Comparison of ENCODE assay signal across 13 cellular contexts in genomic region chr9:110148868-110149267, GRCh38. TPM values are rescaled to one million over a fixed set of nuclear protein-coding genes. Genes with fewer than 3 reads are reported as not detected.
DNase-seq lines count a peak whose midpoint lies in the region; ATAC-seq, FAIRE-seq and TF ChIP-seq lines count a peak whose summit lies in the region.
"Had no signal": no experiment of that assay in that cellular context is flagged by ENCODE, and none has a peak within 500 bp of the region (broad histone marks: within the 10 kb centered on the region; RNA-seq: fewer than 3 reads in every experiment).

No MANE protein-coding gene starts in this region.

- H3K9me3 ChIP-seq in BLaER1 treated with 17β-estradiol and CSF1 and Interleukin-3, amounts not matched to agents 10 nM and 100 nM (replicated peaks in 1 of 11): peaks cover 0 to 7% (median 7%) of the 10 kb centered on the region in 11 experiments; a peak in 11 of 22 replicates
- H3K9me3 ChIP-seq in colonic mucosa: no peaks in the 10 kb centered on the region
- H3K9me3 ChIP-seq in osteoblast (ENCODE audit: low read depth, low read length): no peaks in the 10 kb centered on the region
- H3K9me3 ChIP-seq: adrenal gland, neutrophil had no signal

- H3K9ac ChIP-seq in BLaER1 treated with 17β-estradiol and CSF1 and Interleukin-3, amounts not matched to agents 10 nM and 100 nM: peak overlapping the region in 4 of 11 experiments; percentile 2 to 41 (median 14); a peak in 3 of 22 replicates
- peak overlapping the region; percentile 30; the same call in 1 of the 2 replicates for H3K9ac ChIP-seq in KMS-11
- H3K9ac ChIP-seq in colonic mucosa (ENCODE audit: low read depth in 2 of 2, low read length in 2 of 2): peak overlapping the region in 1 of 2 donors; percentile 2

- peak overlapping the region in 1 of 10 experiments; percentile 33; a peak in 2 of 20 replicates for H3K4me3 ChIP-seq in BLaER1 treated with 17β-estradiol and CSF1 and Interleukin-3, amounts not matched to agents 10 nM and 100 nM
- no peak overlapping the region for H3K4me3 ChIP-seq in KMS-11 (IDR thresholded peaks at IDR 0.05; ENCODE audit: insufficient read depth, low read depth, low read length)
- H3K4me3 ChIP-seq in colonic mucosa: no peak overlapping the region
- H3K4me3 ChIP-seq in osteoblast (ENCODE audit: insufficient read depth, low read length): peak overlapping the region; percentile 29
- H3K4me3 ChIP-seq: adrenal gland had no signal

- H4K20me1 ChIP-seq in BLaER1 treated with 17β-estradiol and CSF1 and Interleukin-3, amounts not matched to agents 10 nM and 100 nM: no peaks in the 10 kb centered on the region
- H4K20me1 ChIP-seq in KMS-11 (ENCODE audit: insufficient read depth) (no peaks in the 10 kb centered on the region), osteoblast (ENCODE audit: insufficient read depth, low read length) (peaks cover 51% of the 10 kb centered on the region)

- no peak for DNase-seq in colonic mucosa
- DNase-seq in osteoblast (ENCODE audit: insufficient read length, low spot score, missing footprints): no peak
- no peak for DNase-seq in COR-L47 (lab: John Stamatoyannopoulos, UW)
- no peak for DNase-seq in mucosa of gallbladder (ENCODE audit: low spot score)
- DNase-seq in D721Med (ENCODE audit: insufficient read length, low spot score): no peak
- DNase-seq: adrenal gland, DMS53, NCI-H187 had no signal

- peak overlapping the region; percentile 66 to 92 (median 72) for H3K4me2 ChIP-seq in BLaER1 treated with 17β-estradiol and CSF1 and Interleukin-3, amounts not matched to agents 10 nM and 100 nM
- H3K4me2 ChIP-seq in KMS-11 (peak overlapping the region; percentile 88), osteoblast (ENCODE audit: insufficient read depth, low read length) (peak overlapping the region; percentile 80)

- peak overlapping the region in 4 of 11 experiments; percentile 5 to 21 (median 7); a peak in 2 of 22 replicates for H3K27ac ChIP-seq in BLaER1 treated with 17β-estradiol and CSF1 and Interleukin-3, amounts not matched to agents 10 nM and 100 nM
- H3K27ac ChIP-seq in KMS-11 (peak overlapping the region; percentile 67), colonic mucosa (peak overlapping the region; percentile 35), osteoblast (ENCODE audit: low read depth, low read length) (peak overlapping the region; percentile 84)
- H3K27ac ChIP-seq: neutrophil had no signal

- H3K79me2 ChIP-seq in KMS-11 (ENCODE audit: insufficient read depth, low read depth) (peaks cover 98% of the 10 kb centered on the region), osteoblast (ENCODE audit: insufficient read depth, low read length) (peaks cover 99% of the 10 kb centered on the region)

- ATAC-seq in HG03342 (IDR thresholded peaks at IDR 0.05; ENCODE audit: unreplicated experiment): no peak

- H3K36me3 ChIP-seq in BLaER1 treated with 17β-estradiol and CSF1 and Interleukin-3, amounts not matched to agents 10 nM and 100 nM: no peaks in the 10 kb centered on the region
- H3K36me3 ChIP-seq in KMS-11 (ENCODE audit: insufficient read depth): no peaks in the 10 kb centered on the region
- H3K36me3 ChIP-seq in colonic mucosa: no peaks in the 10 kb centered on the region
- peaks cover 9% of the 10 kb centered on the region for H3K36me3 ChIP-seq in osteoblast (ENCODE audit: insufficient read depth, low read length)
- H3K36me3 ChIP-seq: adrenal gland, neutrophil had no signal

- H3K27me3 ChIP-seq in BLaER1 treated with 17β-estradiol and CSF1 and Interleukin-3, amounts not matched to agents 10 nM and 100 nM: no peaks in the 10 kb centered on the region
- H3K27me3 ChIP-seq in KMS-11 (ENCODE audit: insufficient read depth, low read depth) (no peaks in the 10 kb centered on the region), colonic mucosa (no peaks in the 10 kb centered on the region), osteoblast (ENCODE audit: insufficient read depth, low read length) (no peaks in the 10 kb centered on the region)
- H3K27me3 ChIP-seq: adrenal gland, neutrophil had no signal

- TF ChIP-seq CTCF in KMS-11 (conservative IDR thresholded peaks at IDR 0.05; ENCODE audit: low read depth, low read length): no peak
- no peak for TF ChIP-seq CTCF in colonic mucosa (IDR thresholded peaks at IDR 0.05)
- TF ChIP-seq CTCF in osteoblast (IDR thresholded peaks at IDR 0.05; ENCODE audit: extremely low read depth, low read depth, low read length): no peak
- TF ChIP-seq CTCF in D721Med (IDR thresholded peaks at IDR 0.05; ENCODE audit: insufficient read depth, missing control alignments): no peak

- no peak for FAIRE-seq in D721Med (lab: Jason Lieb, UNC)

- intact Hi-C loops in colonic mucosa (cut with DNase I): loop anchor here (5.0 kb wide), 1 partner anchor 82 kb away; no protein-coding TSS in a partner anchor

- H3K4me1 ChIP-seq in BLaER1 treated with 17β-estradiol and CSF1 and Interleukin-3, amounts not matched to agents 10 nM and 100 nM: peaks cover 21 to 93% (median 70%) of the 10 kb centered on the region in 10 experiments
- H3K4me1 ChIP-seq in KMS-11 (ENCODE audit: low read depth, poor library complexity, severe bottlenecking): peaks cover 100% of the 10 kb centered on the region
- no peaks in the 10 kb centered on the region for H3K4me1 ChIP-seq in colonic mucosa
- peaks cover 48% of the 10 kb centered on the region for H3K4me1 ChIP-seq in osteoblast (ENCODE audit: insufficient read depth, low read length)

- H2AFZ ChIP-seq in KMS-11 (ENCODE audit: low read depth): no peak overlapping the region
- no peak overlapping the region for H2AFZ ChIP-seq in osteoblast (ENCODE audit: low read length)

RNA-seq across cellular contexts. Expression of gene C9orf152, which starts 59.1 kb away (rescaled TPM):
- total RNA-seq in colonic mucosa: 10 to 100 TPM; 72.6 to 80.1 TPM
- total RNA-seq in osteoblast: not detected in 2 replicates
- total RNA-seq in mucosa of gallbladder: 44.4 TPM
- total RNA-seq: adrenal gland; T-helper 2 cell treated with Interferon-gamma antibody and Interleukin-4, amounts not matched to agents 100 ng/mL and 5 ng/mL, for 36 hours had no signal

Comparison
In these comparisons a context has a peak if more than half of its experiments do, and no peak if none do; other contexts are left out.
1. RNA of gene C9orf152, which starts 59.1 kb away (total RNA-seq): 72.6 to 80.1 TPM in colonic mucosa and 44.4 TPM in mucosa of gallbladder (single experiment); not detected in osteoblast; every median in the first group is over 10 times any median in the second.
2. Peak in every context shown above with its lines, with median percentiles within 50 percentile points of each other: H3K4me2 ChIP-seq.